Comparison of ENCODE assay signal across 9 cellular contexts in the genomic region with DNA sequence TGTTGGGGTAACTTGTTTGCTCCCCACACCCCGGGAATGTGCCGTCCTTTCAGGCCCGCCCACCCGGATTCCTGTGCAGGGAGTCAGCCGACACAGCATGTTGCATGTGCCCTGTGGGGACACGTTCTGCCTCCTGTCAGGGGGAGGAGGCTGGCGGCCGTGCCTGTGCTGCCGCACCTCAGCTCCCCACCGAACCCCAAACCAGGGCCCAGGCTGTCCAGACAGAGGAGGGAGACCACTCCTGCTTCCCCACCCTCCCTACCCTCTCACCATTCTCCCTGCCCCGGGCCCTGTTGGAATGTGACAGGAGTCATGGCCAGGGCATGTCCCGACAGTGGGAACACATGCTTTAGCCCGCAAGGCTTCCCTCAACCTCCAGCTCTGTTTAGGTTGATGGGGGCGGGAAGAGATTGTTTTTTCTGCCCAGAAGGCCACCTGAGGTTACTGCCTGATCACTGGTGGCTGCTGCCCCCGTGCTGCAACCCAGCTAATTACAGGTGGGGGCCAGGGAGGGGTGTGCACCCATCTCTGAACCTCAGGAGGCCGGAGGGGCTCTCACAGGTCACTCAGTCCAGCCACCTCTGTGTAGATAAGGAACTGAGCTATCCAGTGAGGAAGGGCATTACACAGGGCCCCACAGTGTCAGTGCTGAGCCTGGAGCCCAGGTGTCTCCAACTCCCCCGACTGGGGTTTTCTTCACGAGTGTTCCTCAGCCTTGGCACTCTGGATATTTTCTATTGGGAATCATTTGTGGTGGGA. TPM values are rescaled to one million over a fixed set of nuclear protein-coding genes. Genes with fewer than 3 reads are reported as not detected.
A peak's percentile ranks its signal among the peaks of the same experiment; 100 is the strongest.
DNase-seq lines count a peak whose midpoint lies in the region; ATAC-seq lines count a peak whose summit lies in the region.
"Had no signal": no experiment of that assay in that cellular context is flagged by ENCODE, and none has a peak within 500 bp of the region (broad histone marks: within the 10 kb centered on the region; RNA-seq: fewer than 3 reads in every experiment).

No MANE protein-coding gene starts in this region.

- H3K36me3 Mint-ChIP-seq in activated naive CD4-positive, alpha-beta T cell treated with anti-CD3 and anti-CD28 coated beads, Interleukin-2, amount 10 ng/mL, durations not matched to agents 7 days and 5 days: peaks cover 18% of the 10 kb centered on the region
- peaks cover 3% of the 10 kb centered on the region for H3K36me3 Mint-ChIP-seq in activated naive CD4-positive, alpha-beta T cell treated with anti-CD3 and anti-CD28 coated beads for 36 hours (ENCODE audit: low read depth)
- peaks cover 47% of the 10 kb centered on the region for H3K36me3 Mint-ChIP-seq in stimulated activated effector memory CD8-positive, alpha-beta T cell treated with anti-CD3 and anti-CD28 coated beads, Interleukin-12 subunit alpha, Interleukin-12 subunit beta, amount 100 ng/mL, for 72 hours
- H3K36me3 Mint-ChIP-seq: activated naive CD8-positive, alpha-beta T cell had no signal

- intact Hi-C loops in activated naive CD4-positive, alpha-beta T cell treated with anti-CD3 and anti-CD28 coated beads for 36 hours (cut with micrococcal nuclease): loop anchor here (2.0 kb wide), 1 partner anchor 42 kb away; a partner anchor contains a TSS

- DNase-seq in activated naive CD4-positive, alpha-beta T cell treated with anti-CD3 and anti-CD28 coated beads, Interleukin-2, amount 10 ng/mL, durations not matched to agents 7 days and 5 days: peak; percentile 42
- DNase-seq in activated naive CD4-positive, alpha-beta T cell treated with anti-CD3 and anti-CD28 coated beads for 36 hours: no peak
- peak; percentile 64 for DNase-seq in SW480 (ENCODE audit: low spot score)
- peak; percentile 65 for DNase-seq in glomerular visceral epithelial cell (ENCODE audit: extremely low spot score)
- no peak for DNase-seq in stimulated activated effector memory CD8-positive, alpha-beta T cell treated with anti-CD3 and anti-CD28 coated beads, Interleukin-12 subunit alpha, Interleukin-12 subunit beta, amount 100 ng/mL, for 72 hours (ENCODE audit: low spot score in 2 of 2)
- DNase-seq in activated effector memory CD4-positive, alpha-beta T cell treated with anti-CD3 and anti-CD28 coated beads, Interleukin-2, amount 50 U/mL, for 16 hours: no peak

- H3K4me1 Mint-ChIP-seq in activated naive CD4-positive, alpha-beta T cell treated with anti-CD3 and anti-CD28 coated beads, Interleukin-2, amount 10 ng/mL, durations not matched to agents 7 days and 5 days: peaks cover 21% of the 10 kb centered on the region
- peaks cover 17% of the 10 kb centered on the region for H3K4me1 Mint-ChIP-seq in activated naive CD4-positive, alpha-beta T cell treated with anti-CD3 and anti-CD28 coated beads for 36 hours (ENCODE audit: low read depth)
- peaks cover 32% of the 10 kb centered on the region for H3K4me1 Mint-ChIP-seq in stimulated activated effector memory CD8-positive, alpha-beta T cell treated with anti-CD3 and anti-CD28 coated beads, Interleukin-12 subunit alpha, Interleukin-12 subunit beta, amount 100 ng/mL, for 72 hours

- H3K9me3 Mint-ChIP-seq in activated naive CD4-positive, alpha-beta T cell treated with anti-CD3 and anti-CD28 coated beads, Interleukin-2, amount 10 ng/mL, durations not matched to agents 7 days and 5 days: no peaks in the 10 kb centered on the region
- no peaks in the 10 kb centered on the region for H3K9me3 Mint-ChIP-seq in activated naive CD4-positive, alpha-beta T cell treated with anti-CD3 and anti-CD28 coated beads for 36 hours
- no peaks in the 10 kb centered on the region for H3K9me3 Mint-ChIP-seq in stimulated activated effector memory CD8-positive, alpha-beta T cell treated with anti-CD3 and anti-CD28 coated beads, Interleukin-12 subunit alpha, Interleukin-12 subunit beta, amount 100 ng/mL, for 72 hours

- no peaks in the 10 kb centered on the region for H3K27me3 Mint-ChIP-seq in activated naive CD4-positive, alpha-beta T cell treated with anti-CD3 and anti-CD28 coated beads, Interleukin-2, amount 10 ng/mL, durations not matched to agents 7 days and 5 days
- no peaks in the 10 kb centered on the region for H3K27me3 Mint-ChIP-seq in activated naive CD4-positive, alpha-beta T cell treated with anti-CD3 and anti-CD28 coated beads for 36 hours (ENCODE audit: low read depth)
- H3K27me3 Mint-ChIP-seq: activated naive CD8-positive, alpha-beta T cell had no signal

- CTCF ChIA-PET in activated naive CD4-positive, alpha-beta T cell treated with anti-CD3 and anti-CD28 coated beads, Interleukin-2, amount 10 ng/mL, durations not matched to agents 7 days and 5 days (lab: Charles Lee): interaction anchor here (1.2 to 6.3 kb wide), 4 partner anchors 10 to 267 kb away, joined by 3 to 44 read pairs (median 5); a partner anchor contains a TSS
- CTCF ChIA-PET in activated naive CD4-positive, alpha-beta T cell treated with anti-CD3 and anti-CD28 coated beads for 36 hours (lab: Charles Lee): interaction anchor here (0.7 to 1.3 kb wide), 4 partner anchors 9 to 269 kb away, joined by 3 to 5 read pairs (median 3); no protein-coding TSS in a partner anchor

- no peak overlapping the region for H3K27ac Mint-ChIP-seq in activated naive CD4-positive, alpha-beta T cell treated with anti-CD3 and anti-CD28 coated beads, Interleukin-2, amount 10 ng/mL, durations not matched to agents 7 days and 5 days
- H3K27ac Mint-ChIP-seq in activated naive CD4-positive, alpha-beta T cell treated with anti-CD3 and anti-CD28 coated beads for 36 hours: no peak overlapping the region
- H3K27ac Mint-ChIP-seq in stimulated activated effector memory CD8-positive, alpha-beta T cell treated with anti-CD3 and anti-CD28 coated beads, Interleukin-12 subunit alpha, Interleukin-12 subunit beta, amount 100 ng/mL, for 72 hours: peak overlapping the region; percentile 76

- no peak for ATAC-seq in stimulated activated effector memory CD8-positive, alpha-beta T cell treated with anti-CD3 and anti-CD28 coated beads, Interleukin-12 subunit alpha, Interleukin-12 subunit beta, amount 100 ng/mL, for 72 hours
- no peak for ATAC-seq in HG03097 (IDR thresholded peaks at IDR 0.05; ENCODE audit: low FRiP score, unreplicated experiment)
- no peak for ATAC-seq in HG03457 (IDR thresholded peaks at IDR 0.05; ENCODE audit: unreplicated experiment)

- no peak overlapping the region for H3K4me3 Mint-ChIP-seq in activated naive CD4-positive, alpha-beta T cell treated with anti-CD3 and anti-CD28 coated beads, Interleukin-2, amount 10 ng/mL, durations not matched to agents 7 days and 5 days
- H3K4me3 Mint-ChIP-seq in activated naive CD4-positive, alpha-beta T cell treated with anti-CD3 and anti-CD28 coated beads for 36 hours: no peak overlapping the region
- H3K4me3 Mint-ChIP-seq in stimulated activated effector memory CD8-positive, alpha-beta T cell treated with anti-CD3 and anti-CD28 coated beads, Interleukin-12 subunit alpha, Interleukin-12 subunit beta, amount 100 ng/mL, for 72 hours: no peak overlapping the region
- H3K4me3 Mint-ChIP-seq: activated naive CD8-positive, alpha-beta T cell had no signal

RNA-seq across cellular contexts. Expression of a gene that starts 13.6 kb away (rescaled TPM):
- under 1 TPM; 0.10 to 0.17 TPM for total RNA-seq in activated naive CD4-positive, alpha-beta T cell treated with anti-CD3 and anti-CD28 coated beads for 36 hours

RNA-seq across cellular contexts. Expression of a gene that starts 19.2 kb away (rescaled TPM):
- total RNA-seq in activated naive CD4-positive, alpha-beta T cell treated with anti-CD3 and anti-CD28 coated beads for 36 hours: 10 to 100 TPM; 23.0 to 24.6 TPM

RNA-seq across cellular contexts. Expression of a gene that starts 20.2 kb away (rescaled TPM):
- 10 to 100 TPM; 26.2 to 26.5 TPM for total RNA-seq in activated naive CD4-positive, alpha-beta T cell treated with anti-CD3 and anti-CD28 coated beads for 36 hours

RNA-seq across cellular contexts. Expression of a gene that starts 20.3 kb away (rescaled TPM):
- 10 to 100 TPM; 47.5 to 50.1 TPM for total RNA-seq in activated naive CD4-positive, alpha-beta T cell treated with anti-CD3 and anti-CD28 coated beads for 36 hours

RNA-seq across cellular contexts. Expression of a gene that starts 41.2 kb away (rescaled TPM):
- total RNA-seq in activated naive CD4-positive, alpha-beta T cell treated with anti-CD3 and anti-CD28 coated beads for 36 hours: under 1 TPM; 0.47 to 0.52 TPM

Comparison
In these comparisons a context has a peak if more than half of its experiments do, and no peak if none do; other contexts are left out.
1. DNase-seq: peak in activated naive CD4-positive, alpha-beta T cell treated with anti-CD3 and anti-CD28 coated beads, Interleukin-2, amount 10 ng/mL, durations not matched to agents 7 days and 5 days (single experiment), SW480 (single experiment) and glomerular visceral epithelial cell (single experiment); none in activated naive CD4-positive, alpha-beta T cell treated with anti-CD3 and anti-CD28 coated beads for 36 hours (single experiment), stimulated activated effector memory CD8-positive, alpha-beta T cell treated with anti-CD3 and anti-CD28 coated beads, Interleukin-12 subunit alpha, Interleukin-12 subunit beta, amount 100 ng/mL, for 72 hours (0 of 2) and activated effector memory CD4-positive, alpha-beta T cell treated with anti-CD3 and anti-CD28 coated beads, Interleukin-2, amount 50 U/mL, for 16 hours (single experiment).